ENCODE assay signal across 23 cellular contexts in the genomic region with DNA sequence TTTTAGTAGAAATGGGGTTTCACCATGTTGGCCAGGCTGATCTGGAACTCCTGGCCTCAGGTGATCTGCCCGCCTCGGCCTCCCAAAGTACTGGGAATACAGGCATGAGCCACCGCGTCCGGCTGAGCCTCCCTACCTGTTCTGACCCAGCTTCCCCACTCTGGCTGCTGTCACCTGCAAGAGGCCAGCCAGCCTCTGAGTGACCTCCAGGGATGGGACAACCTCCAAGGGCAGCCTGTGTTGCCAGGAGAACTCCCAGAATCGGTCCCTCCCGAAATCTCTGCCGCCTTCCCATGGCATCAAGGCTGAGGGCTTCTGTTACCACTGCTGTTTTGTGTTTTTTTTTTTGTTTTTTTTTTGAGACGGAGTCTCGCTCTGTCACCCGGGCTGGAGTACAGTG.
"Had no signal": no experiment of that assay in that cellular context is flagged by ENCODE, and none has a peak within 500 bp of the region (broad histone marks: within the 10 kb centered on the region; RNA-seq: fewer than 3 reads in every experiment).

No MANE protein-coding gene starts in this region.

- H3K27ac ChIP-seq: breast epithelium, gastrocnemius medialis, ovary, right atrium auricular region, spleen, thoracic aorta, vagina had no signal

- DNase-seq: activated CD4-positive, alpha-beta memory T cell treated with anti-CD3 and anti-CD28 coated beads, Interleukin-2, amount 10 ng/mL, durations not matched to agents 7 days and 5 days; activated CD4-positive, alpha-beta T cell treated with anti-CD3 and anti-CD28 coated beads for 1 hour; activated CD4-positive, alpha-beta T cell treated with anti-CD3 and anti-CD28 coated beads, Interleukin-2, amount 10 ng/mL, durations not matched to agents 7 days and 5 days; activated gamma-delta T cell treated with Interleukin-2 at 50 U/mL for 16 hours; activated naive CD4-positive, alpha-beta T cell treated with anti-CD3 and anti-CD28 coated beads, Interleukin-2, amount 50 U/mL, for 16 hours; activated T-cell treated with anti-CD3 and anti-CD28 coated beads, Interleukin-2, amount 50 U/mL, for 4 hours; amniotic stem cell; central memory CD4-positive, alpha-beta T cell; dermis blood vessel endothelial cell; effector CD8-positive, alpha-beta T cell; gastrocnemius medialis; glutamatergic neuron; naive B cell; ovary; spleen; stimulated activated CD4-positive, alpha-beta T cell treated with anti-CD3 and anti-CD28 coated beads, Interleukin-2, amount 100 ng/mL, for 48 hours; stimulated activated naive CD8-positive, alpha-beta T cell treated with anti-CD3 and anti-CD28 coated beads, Interleukin-15, Interleukin-2, amounts not matched to agents 100 U/mL and 50 U/mL, for 24 hours; T-helper 9 cell had no signal

- H3K4me3 ChIP-seq: breast epithelium, gastrocnemius medialis, ovary, right atrium auricular region, spleen, thoracic aorta, vagina had no signal

- H3K36me3 ChIP-seq: breast epithelium, gastrocnemius medialis, ovary, right atrium auricular region, thoracic aorta, vagina had no signal

- H3K27me3 ChIP-seq: breast epithelium, gastrocnemius medialis, ovary, right atrium auricular region, spleen, vagina had no signal

- ATAC-seq: activated T-cell treated with anti-CD3 and anti-CD28 coated beads, Interleukin-2, amount 50 U/mL, for 4 hours; activated T-helper 17 cell treated with anti-CD3 and anti-CD28 coated beads, Interleukin-2, amount 50 U/mL, for 72 hours; gastrocnemius medialis; stimulated activated naive CD8-positive, alpha-beta T cell treated with anti-CD3 and anti-CD28 coated beads, Interleukin-15, Interleukin-2, amounts not matched to agents 100 U/mL and 50 U/mL, for 24 hours had no signal

- H3K4me1 ChIP-seq: breast epithelium, gastrocnemius medialis, right atrium auricular region had no signal

- H3K9me3 ChIP-seq: breast epithelium, gastrocnemius medialis, ovary, right atrium auricular region, spleen, thoracic aorta, vagina had no signal
